19 cellular contexts compared by ENCODE assay signal in the genomic region with DNA sequence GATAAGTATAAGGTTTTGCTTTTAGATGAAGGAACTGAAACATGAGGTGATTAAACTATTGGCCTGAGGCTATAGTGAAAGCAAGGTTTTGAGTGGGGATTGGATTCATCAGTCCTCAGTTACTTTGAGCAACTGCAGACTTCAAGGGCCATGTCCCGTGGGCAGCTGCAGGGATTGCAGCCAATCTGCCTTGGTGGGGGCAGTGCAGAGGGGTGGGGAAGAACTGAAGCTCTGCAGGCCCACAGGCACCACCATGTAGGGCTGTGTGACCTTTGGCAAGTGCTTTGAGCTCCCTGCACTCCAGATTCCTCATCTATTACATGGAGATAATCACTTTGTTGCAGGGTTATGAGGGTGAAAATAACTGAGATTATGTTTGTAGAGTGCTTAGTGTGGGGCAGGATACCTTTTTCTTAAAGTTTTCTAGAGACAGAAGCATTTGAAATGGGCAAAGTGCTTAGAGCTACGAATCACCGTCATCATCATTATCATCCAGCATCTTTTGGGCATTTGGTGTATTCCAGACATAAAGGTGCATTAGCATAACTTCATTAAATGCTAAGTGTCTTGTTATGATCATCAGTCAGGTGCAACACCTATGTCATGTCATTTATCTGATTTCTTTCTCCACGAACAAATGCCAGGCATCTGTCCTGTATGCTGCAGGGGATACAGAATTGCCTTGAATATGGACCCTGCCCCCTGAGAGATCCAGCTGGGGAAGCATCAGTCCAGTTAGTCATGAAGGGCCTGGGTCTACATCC.
A peak's percentile ranks its signal among the peaks of the same experiment; 100 is the strongest.
DNase-seq lines count a peak whose midpoint lies in the region; ATAC-seq and TF ChIP-seq lines count a peak whose summit lies in the region.
"Had no signal": no experiment of that assay in that cellular context is flagged by ENCODE, and none has a peak within 500 bp of the region (broad histone marks: within the 10 kb centered on the region; RNA-seq: fewer than 3 reads in every experiment).

No MANE protein-coding gene starts in this region.

- no peak overlapping the region for H3K4me3 ChIP-seq in right atrium auricular region
- no peak overlapping the region for H3K4me3 ChIP-seq in OCI-LY3 (ENCODE audit: low read length)
- no peak overlapping the region for H3K4me3 ChIP-seq in CD8-positive, alpha-beta T cell (ENCODE audit: low read depth, low read length)
- no peak overlapping the region for H3K4me3 ChIP-seq in esophagus squamous epithelium
- H3K4me3 ChIP-seq: A549, BLaER1, GM23338 had no signal

- POLR2A ChIA-PET in CD8-positive, alpha-beta T cell (lab: Charles Lee) = no interaction called here

- no peak for TF ChIP-seq POLR2A in esophagus squamous epithelium (IDR thresholded peaks at IDR 0.05)

- no peaks in the 10 kb centered on the region for H3K9me3 ChIP-seq in right atrium auricular region
- no peaks in the 10 kb centered on the region for H3K9me3 ChIP-seq in OCI-LY3 (ENCODE audit: insufficient read depth, low read length)
- H3K9me3 ChIP-seq in CD8-positive, alpha-beta T cell (ENCODE audit: low read length) = no peaks in the 10 kb centered on the region
- peaks cover 0 to 6% (median 0%) of the 10 kb centered on the region in 3 donors for H3K9me3 ChIP-seq in esophagus squamous epithelium
- H3K9me3 ChIP-seq: A549, BLaER1 had no signal

- 59 to 74% methylated on average over 3 to 4 of the region's 4 CpGs for WGBS in esophagus squamous epithelium, 2 donors

- H3K27ac Mint-ChIP-seq in CD8-positive, alpha-beta T cell = no peak overlapping the region
- H3K27ac Mint-ChIP-seq: CD4-positive, alpha-beta memory T cell; GM23338 had no signal

- H3K36me3 Mint-ChIP-seq in CD8-positive, alpha-beta T cell = no peaks in the 10 kb centered on the region
- H3K36me3 Mint-ChIP-seq: CD4-positive, alpha-beta memory T cell had no signal

- no peak overlapping the region for H3K9ac ChIP-seq in OCI-LY3 (ENCODE audit: low read length)
- H3K9ac ChIP-seq: BLaER1 had no signal

- CTCF ChIA-PET in CD8-positive, alpha-beta T cell (lab: Charles Lee) = no interaction called here

- no peaks in the 10 kb centered on the region for H3K4me1 Mint-ChIP-seq in CD8-positive, alpha-beta T cell (ENCODE audit: low read depth)
- H3K4me1 Mint-ChIP-seq: CD4-positive, alpha-beta memory T cell had no signal

- H3K27me3 ChIP-seq in right atrium auricular region = no peaks in the 10 kb centered on the region
- no peaks in the 10 kb centered on the region for H3K27me3 ChIP-seq in OCI-LY3 (ENCODE audit: low read depth, low read length)
- H3K27me3 ChIP-seq in CD8-positive, alpha-beta T cell (ENCODE audit: insufficient read depth, low read length) = no peaks in the 10 kb centered on the region
- H3K27me3 ChIP-seq in esophagus squamous epithelium = peaks cover 0 to 10% (median 0%) of the 10 kb centered on the region in 4 donors
- H3K27me3 ChIP-seq: BLaER1 had no signal

- H3K27ac ChIP-seq in right atrium auricular region (no peak overlapping the region), OCI-LY3 (ENCODE audit: low read length) (peak overlapping the region; percentile 2; the same call in 1 of the 2 replicates), esophagus squamous epithelium (no peak overlapping the region)
- H3K27ac ChIP-seq in CD8-positive, alpha-beta T cell (ENCODE audit: low read depth, low read length) = no peak overlapping the region
- H3K27ac ChIP-seq: A549, BLaER1 had no signal

- no peak overlapping the region for H3K4me3 Mint-ChIP-seq in CD8-positive, alpha-beta T cell
- H3K4me3 Mint-ChIP-seq: CD4-positive, alpha-beta memory T cell; GM23338 had no signal

- no peaks in the 10 kb centered on the region for H3K79me2 ChIP-seq in OCI-LY3 (ENCODE audit: low read length)

- no peaks in the 10 kb centered on the region for H4K20me1 ChIP-seq in OCI-LY3 (ENCODE audit: insufficient read depth, low read length)
- H4K20me1 ChIP-seq: BLaER1 had no signal

- H3K9me3 Mint-ChIP-seq in CD8-positive, alpha-beta T cell = peaks cover 2% of the 10 kb centered on the region
- H3K9me3 Mint-ChIP-seq: GM23338 had no signal

- H3K4me2 ChIP-seq in OCI-LY3 (ENCODE audit: low read length) = peak overlapping the region; percentile 48
- H3K4me2 ChIP-seq: A549, BLaER1, GM23338 had no signal

- H2AFZ ChIP-seq in OCI-LY3 (ENCODE audit: low read depth, low read length) = peak overlapping the region; percentile 35; the same call in 1 of the 2 replicates
- H2AFZ ChIP-seq: GM23338 had no signal

- no peaks in the 10 kb centered on the region for H3K36me3 ChIP-seq in right atrium auricular region
- H3K36me3 ChIP-seq in OCI-LY3 (replicated peaks; ENCODE audit: low read depth, low read length) = no peaks in the 10 kb centered on the region
- no peaks in the 10 kb centered on the region for H3K36me3 ChIP-seq in CD8-positive, alpha-beta T cell (ENCODE audit: insufficient read depth, low read length)
- H3K36me3 ChIP-seq in esophagus squamous epithelium = no peaks in the 10 kb centered on the region
- H3K36me3 ChIP-seq: BLaER1 had no signal

- no peak for TF ChIP-seq CTCF in right atrium auricular region (IDR thresholded peaks at IDR 0.05)
- no peak for TF ChIP-seq CTCF in OCI-LY3 (IDR thresholded peaks at IDR 0.05; ENCODE audit: low read depth, low read length)
- TF ChIP-seq CTCF in CD8-positive, alpha-beta T cell (IDR thresholded peaks at IDR 0.05) = no peak
- no peak for TF ChIP-seq CTCF in esophagus squamous epithelium (IDR thresholded peaks at IDR 0.05)

- H3K27me3 Mint-ChIP-seq in CD8-positive, alpha-beta T cell (ENCODE audit: low read depth) = peaks cover 7% of the 10 kb centered on the region
- H3K27me3 Mint-ChIP-seq: CD4-positive, alpha-beta memory T cell had no signal

- no peaks in the 10 kb centered on the region for H3K4me1 ChIP-seq in right atrium auricular region
- peaks cover 14% of the 10 kb centered on the region for H3K4me1 ChIP-seq in OCI-LY3 (ENCODE audit: low read length)
- no peaks in the 10 kb centered on the region for H3K4me1 ChIP-seq in CD8-positive, alpha-beta T cell (ENCODE audit: insufficient read depth, low read length)
- peaks cover 0 to 3% (median 3%) of the 10 kb centered on the region in 3 donors for H3K4me1 ChIP-seq in esophagus squamous epithelium
- H3K4me1 ChIP-seq: A549, BLaER1 had no signal

- no peak for DNase-seq in Right ventricle myocardium superior
- DNase-seq in right atrium auricular region (ENCODE audit: low spot score) = no peak
- peak; percentile 52 for DNase-seq in islet precursor cell
- no peak for DNase-seq in CD8-positive, alpha-beta T cell
- DNase-seq in esophagus squamous epithelium (lab: John Stamatoyannopoulos, UW) = no peak
- DNase-seq: CD4-positive, alpha-beta memory T cell; DMS79 treated with DMSO at 0.1 percent for 48 hours; MM.1S; NCI-H1092; NCI-H2081; NCI-H345; NCI-H524 treated with DMSO at 0.1 percent for 48 hours had no signal

- intact Hi-C loops in Right ventricle myocardium superior (cut with DNase I) (no loop called here), esophagus squamous epithelium (cut with DNase I) (no loop called here)
- intact Hi-C loops in CD8-positive, alpha-beta T cell (cut with DNase I, micrococcal nuclease) = no loop called here

- ATAC-seq in Right ventricle myocardium superior (ENCODE audit: poor library complexity) (peak; percentile 79), HG03095 (IDR thresholded peaks at IDR 0.05; ENCODE audit: unreplicated experiment) (no peak)
- no peak for ATAC-seq in CD8-positive, alpha-beta T cell
- ATAC-seq: A549, GM23338, HCT116, Panc1 had no signal
